In the genomic region with DNA sequence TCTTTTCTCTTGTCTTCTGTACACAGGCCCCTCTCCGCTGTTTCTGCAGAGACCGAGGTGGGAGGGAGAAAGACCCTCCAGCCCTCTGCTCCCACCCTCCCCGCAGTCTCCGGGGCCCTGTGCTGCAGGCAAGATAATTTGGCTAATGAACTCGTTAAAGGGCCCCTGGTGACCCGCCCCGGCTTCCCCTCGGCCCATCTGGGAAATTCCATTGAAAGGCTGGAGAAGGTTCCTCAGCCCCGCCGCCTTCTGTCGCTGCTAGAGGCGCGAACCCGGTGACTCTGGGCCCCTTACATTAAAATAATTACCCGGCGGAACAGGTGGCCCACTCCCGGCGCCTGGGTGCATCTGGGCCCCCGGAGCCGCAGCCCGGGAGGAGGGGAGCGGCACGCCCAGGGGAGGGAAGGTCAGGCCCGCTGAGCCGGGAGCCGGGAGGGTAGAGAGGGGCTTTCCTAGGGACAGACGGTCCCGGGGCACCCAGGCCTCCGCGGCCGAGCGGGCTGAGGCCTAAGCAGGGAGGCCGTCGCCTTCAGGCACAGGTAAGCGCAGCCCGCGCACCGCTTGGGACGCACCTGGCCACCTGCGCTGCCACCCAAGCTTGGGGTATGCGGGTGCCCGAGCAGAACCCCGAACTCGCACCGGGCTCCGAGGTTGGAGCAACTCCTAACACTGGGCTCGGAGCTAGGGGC, we compare ENCODE assay signal across 25 cellular contexts. TPM values are rescaled to one million over a fixed set of nuclear protein-coding genes. Genes with fewer than 3 reads are reported as not detected.
DNase-seq lines count a peak whose midpoint lies in the region; ATAC-seq and TF ChIP-seq lines count a peak whose summit lies in the region.
"Had no signal": no experiment of that assay in that cellular context is flagged by ENCODE, and none has a peak within 500 bp of the region (broad histone marks: within the 10 kb centered on the region; RNA-seq: fewer than 3 reads in every experiment).

No MANE protein-coding gene starts in this region.

- peaks cover 83% of the 10 kb centered on the region for H3K27me3 Mint-ChIP-seq in type B pancreatic cell

- no peaks in the 10 kb centered on the region for H3K9me3 Mint-ChIP-seq in activated naive CD4-positive, alpha-beta T cell treated with anti-CD3 and anti-CD28 coated beads, Interleukin-2, amount 50 U/mL, for 72 hours
- H3K9me3 Mint-ChIP-seq in type B pancreatic cell, result no peaks in the 10 kb centered on the region
- H3K9me3 Mint-ChIP-seq: activated naive CD8-positive, alpha-beta T cell treated with anti-CD3 and anti-CD28 coated beads for 36 hours; activated T-cell treated with anti-CD3 and anti-CD28 coated beads, Interleukin-2, amount 50 U/mL, for 72 hours had no signal

- H3K36me3 Mint-ChIP-seq in activated naive CD4-positive, alpha-beta T cell treated with anti-CD3 and anti-CD28 coated beads, Interleukin-2, amount 50 U/mL, for 72 hours, result peaks cover 0 to 5% of the 10 kb centered on the region in 2 donors
- H3K36me3 Mint-ChIP-seq in type B pancreatic cell, result no peaks in the 10 kb centered on the region
- H3K36me3 Mint-ChIP-seq: activated naive CD8-positive, alpha-beta T cell treated with anti-CD3 and anti-CD28 coated beads for 36 hours; naive B cell had no signal

- H3K27ac ChIP-seq in dorsolateral prefrontal cortex, result no peak overlapping the region
- H3K27ac ChIP-seq: HL-60, pancreas, SJCRH30, stomach had no signal

- H3K4me3 ChIP-seq in iPS-18c (ENCODE audit: insufficient read depth, low read depth, low read length) (peak overlapping the region; percentile 20; the same call in 1 of the 2 replicates), dorsolateral prefrontal cortex (no peak overlapping the region)
- H3K4me3 ChIP-seq: lung, pancreas, SJCRH30 had no signal

- TF ChIP-seq CTCF in type B pancreatic cell (conservative IDR thresholded peaks at IDR 0.05) (no peak), dorsolateral prefrontal cortex (IDR thresholded peaks at IDR 0.05 in 54 of 56, conservative IDR thresholded peaks at IDR 0.05 in 2 of 56; ENCODE audit: low read depth in 1 of 56, partially characterized antibody in 56 of 56) (no peak)

- no peak overlapping the region for H3K27ac Mint-ChIP-seq in activated naive CD4-positive, alpha-beta T cell treated with anti-CD3 and anti-CD28 coated beads, Interleukin-2, amount 50 U/mL, for 72 hours
- H3K27ac Mint-ChIP-seq in type B pancreatic cell, result no peak overlapping the region
- H3K27ac Mint-ChIP-seq: activated naive CD8-positive, alpha-beta T cell treated with anti-CD3 and anti-CD28 coated beads for 36 hours; activated T-cell treated with anti-CD3 and anti-CD28 coated beads, Interleukin-2, amount 50 U/mL, for 72 hours had no signal

- H3K27me3 ChIP-seq in dorsolateral prefrontal cortex, result peaks cover 27 to 100% (median 100%) of the 10 kb centered on the region in 45 donors

- DNase-seq in activated naive CD4-positive, alpha-beta T cell treated with anti-CD3 and anti-CD28 coated beads, Interleukin-2, amount 50 U/mL, for 72 hours (ENCODE audit: low spot score in 2 of 2), result peak; percentile 20 to 50
- no peak for DNase-seq in activated naive CD4-positive, alpha-beta T cell (lab: John Stamatoyannopoulos, UW)
- DNase-seq in NCI-H69 (lab: John Stamatoyannopoulos, UW), result peak; percentile 60
- DNase-seq in type B pancreatic cell (ENCODE audit: extremely low spot score, unreplicated experiment), result peak; percentile 60
- DNase-seq in NCI-H1048 (lab: John Stamatoyannopoulos, UW), result no peak
- no peak for DNase-seq in dorsolateral prefrontal cortex
- DNase-seq: activated CD4-positive, CD25-positive, alpha-beta regulatory T cell; activated CD8-positive, alpha-beta T cell treated with anti-CD3 and anti-CD28 coated beads, Interleukin-2, amount 10 ng/mL, durations not matched to agents 7 days and 5 days; activated naive CD8-positive, alpha-beta T cell treated with anti-CD3 and anti-CD28 coated beads for 36 hours; activated T-cell treated with anti-CD3 and anti-CD28 coated beads, Interleukin-2, amount 50 U/mL, for 72 hours; Calu3; GF-D8; naive B cell; NCI-H2029; PC-3; stimulated activated CD4-positive, alpha-beta T cell treated with anti-CD3 and anti-CD28 coated beads, Interleukin-2, amount 100 ng/mL, for 24 hours; stomach had no signal

- intact Hi-C loops in dorsolateral prefrontal cortex (cut with DNase I), result no loop called here

- peaks cover 3% of the 10 kb centered on the region for H3K9me3 ChIP-seq in iPS-18c (ENCODE audit: control insufficient read depth, insufficient read depth, low read length)
- H3K9me3 ChIP-seq: pancreas, SJCRH30 had no signal

- no peak for ATAC-seq in activated naive CD4-positive, alpha-beta T cell treated with anti-CD3 and anti-CD28 coated beads, Interleukin-2, amount 50 U/mL, for 72 hours
- no peak for ATAC-seq in HG02938 (IDR thresholded peaks at IDR 0.05; ENCODE audit: unreplicated experiment)
- ATAC-seq: activated CD8-positive, alpha-beta T cell treated with anti-CD3 and anti-CD28 coated beads, Interleukin-2, amount 10 ng/mL, durations not matched to agents 7 days and 5 days; pancreas; PC-3 had no signal

- peak overlapping the region; percentile 54 for H3K4me3 Mint-ChIP-seq in type B pancreatic cell

- peaks cover 4% of the 10 kb centered on the region for H3K4me1 Mint-ChIP-seq in type B pancreatic cell (ENCODE audit: unreplicated experiment)

RNA-seq across cellular contexts. Expression of a gene that starts 7.3 kb away (rescaled TPM):
- total RNA-seq in activated naive CD4-positive, alpha-beta T cell treated with anti-CD3 and anti-CD28 coated beads, Interleukin-2, amount 50 U/mL, for 72 hours, result under 1 TPM in 1 of 2 donors, not detected in 1; 0.12 TPM
- total RNA-seq in type B pancreatic cell (ENCODE audit: low replicate concordance) (14.9 and 27.0 TPM in 2 replicates), dorsolateral prefrontal cortex (not detected)
- total RNA-seq: activated CD8-positive, alpha-beta T cell treated with anti-CD3 and anti-CD28 coated beads, Interleukin-2, amount 10 ng/mL, durations not matched to agents 7 days and 5 days; activated naive CD8-positive, alpha-beta T cell treated with anti-CD3 and anti-CD28 coated beads for 36 hours; fibroblast of lung; urinary bladder had no signal

Comparison
In these comparisons a context has a peak if more than half of its experiments do, and no peak if none do; other contexts are left out.
1. DNase-seq: peak in activated naive CD4-positive, alpha-beta T cell treated with anti-CD3 and anti-CD28 coated beads, Interleukin-2, amount 50 U/mL, for 72 hours (2 of 2), NCI-H69 (single experiment) and type B pancreatic cell (single experiment); none in activated naive CD4-positive, alpha-beta T cell (0 of 4), NCI-H1048 (single experiment) and dorsolateral prefrontal cortex (0 of 10).
2. RNA of a gene that starts 7.3 kb away (total RNA-seq): 14.9 to 27.0 TPM in type B pancreatic cell; 0.12 TPM in activated naive CD4-positive, alpha-beta T cell treated with anti-CD3 and anti-CD28 coated beads, Interleukin-2, amount 50 U/mL, for 72 hours and not detected in dorsolateral prefrontal cortex; every median in the first group is over 10 times any median in the second.